Comparison of ENCODE assay signal across 5 cellular contexts in the genomic region with DNA sequence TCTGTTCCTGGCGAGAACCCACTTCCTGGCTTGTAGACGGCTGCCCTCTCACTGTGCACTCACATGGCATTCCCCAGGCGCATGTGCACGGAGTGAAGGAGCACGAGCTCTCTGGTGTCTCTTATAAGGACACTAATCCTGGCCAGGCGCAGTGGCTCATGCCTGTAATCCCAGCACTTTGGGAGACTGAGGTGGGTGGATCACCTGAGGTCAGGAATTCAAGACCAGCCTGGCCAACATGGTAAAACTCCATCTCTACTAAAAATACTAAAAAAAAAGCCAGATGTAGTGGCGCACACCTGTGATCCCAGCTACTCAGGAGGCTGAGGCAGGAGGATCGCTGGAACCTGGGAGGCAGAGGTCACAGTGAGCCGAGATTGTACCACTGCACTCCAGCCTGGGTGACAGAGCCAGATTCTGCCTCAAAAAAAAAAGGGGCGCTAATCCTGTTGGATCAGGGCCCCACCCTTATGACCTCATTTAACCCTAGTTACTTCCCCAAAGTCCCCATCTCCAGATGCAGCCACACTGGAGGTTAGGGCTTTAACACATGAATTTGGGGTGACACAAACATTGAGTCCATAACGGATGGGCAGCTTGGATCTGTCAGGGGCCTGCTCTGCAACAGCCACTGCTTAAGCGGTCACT. TPM values are rescaled to one million over a fixed set of nuclear protein-coding genes. Genes with fewer than 3 reads are reported as not detected.
DNase-seq lines count a peak whose midpoint lies in the region; ATAC-seq, FAIRE-seq and TF ChIP-seq lines count a peak whose summit lies in the region.
"Not testable (repeated sequence)": the region's sequence is repeated elsewhere in the genome, so short reads cannot be mapped to it uniquely, and the experiment has no call there.

No MANE protein-coding gene starts in this region.

- H3K4me3 Mint-ChIP-seq in CD8-positive, alpha-beta T cell = not testable (repeated sequence)

- peak overlapping the region; percentile 22 for H3K27ac Mint-ChIP-seq in CD8-positive, alpha-beta T cell

- not testable (repeated sequence) for DNase-seq in CD8-positive, alpha-beta T cell; HepG2 (ENCODE audit: low spot score); testis
- peak in 5 of 7 donors; percentile 33 to 75 (median 65) for DNase-seq in adrenal gland

- TF ChIP-seq POLR2A in adrenal gland (IDR thresholded peaks at IDR 0.05); HepG2 (IDR thresholded peaks at IDR 0.05; ENCODE audit: insufficient read depth in 1 of 2, low read depth in 2 of 2, low read length in 2 of 2); testis (IDR thresholded peaks at IDR 0.05): not testable (repeated sequence)

- not testable (repeated sequence) for TF ChIP-seq CTCF in CD8-positive, alpha-beta T cell (IDR thresholded peaks at IDR 0.05); HEK293 (tag by site-specific recombination; IDR thresholded peaks at IDR 0.05); adrenal gland (IDR thresholded peaks at IDR 0.05); HepG2 (CRISPR knock-in tag; IDR thresholded peaks at IDR 0.05); testis (IDR thresholded peaks at IDR 0.05)

- not testable (repeated sequence) for H3K79me2 ChIP-seq in HepG2 (ENCODE audit: insufficient read depth, low read length)

- not testable (repeated sequence) for H3K9me3 ChIP-seq in CD8-positive, alpha-beta T cell (ENCODE audit: low read length); HEK293 (ENCODE audit: control insufficient read depth, insufficient read depth, low read depth, low read length); adrenal gland (replicated peaks in 1 of 3); HepG2 (ENCODE audit: low read length); testis

- POLR2A ChIA-PET in CD8-positive, alpha-beta T cell (lab: Charles Lee) = interaction anchor here (1.3 kb wide), 2 partner anchors 14 to 15 kb away, joined by 3 read pairs; a partner anchor contains a TSS
- POLR2A ChIA-PET in HEK293 (lab: Yijun Ruan, JAX); HepG2 (lab: Yijun Ruan, JAX): not testable (repeated sequence)

- H3K27me3 ChIP-seq in CD8-positive, alpha-beta T cell (ENCODE audit: insufficient read depth, low read length); adrenal gland; HepG2 (ENCODE audit: control insufficient read depth in 1 of 2, insufficient read depth in 2 of 2, low read length in 2 of 2); testis: not testable (repeated sequence)

- not testable (repeated sequence) for H3K4me3 ChIP-seq in CD8-positive, alpha-beta T cell (ENCODE audit: low read depth, low read length); HEK293 (ENCODE audit: low read depth, low read length); adrenal gland; HepG2 (replicated peaks in 1 of 3; ENCODE audit: insufficient read depth in 1 of 3, low read depth in 2 of 3, low read length in 3 of 3); testis

- H3K4me2 ChIP-seq in HepG2 (ENCODE audit: low read depth, low read length) = not testable (repeated sequence)

- CTCF ChIA-PET in CD8-positive, alpha-beta T cell (lab: Charles Lee); HepG2 (lab: Yijun Ruan, JAX; ENCODE audit: low intra/inter-chr PET ratio, low total read pairs): not testable (repeated sequence)
- CTCF ChIA-PET in HEK293 (lab: Yijun Ruan, JAX) = interaction anchor here (0.6 kb wide), 1 partner anchor 157 kb away, joined by 5 read pairs; no protein-coding TSS in a partner anchor

- not testable (repeated sequence) for H4K20me1 ChIP-seq in HepG2 (ENCODE audit: insufficient read depth, low read length)

- H3K36me3 Mint-ChIP-seq in CD8-positive, alpha-beta T cell = peaks cover 91% of the 10 kb centered on the region

- H2AFZ ChIP-seq in HepG2 (ENCODE audit: low read length) = not testable (repeated sequence)

- in situ Hi-C loops in HepG2 (cut with HindIII; ENCODE audit: extremely low pct_ligation_motif_present, low pct_unique_long_range_greater_than_20kb) = not testable (repeated sequence)

- 73 to 82% (median 77%) methylated on average over 11 to 12 of the region's 12 CpGs for WGBS in adrenal gland, 4 donors
- WGBS in HepG2 (ENCODE audit: low lambda C conversion rate) = 99% methylated on average over 10 of the region's 12 CpGs
- 71 to 77% methylated on average over 12 of the region's 12 CpGs for WGBS in testis, 2 donors

- H3K27ac ChIP-seq in CD8-positive, alpha-beta T cell (ENCODE audit: low read depth, low read length); HEK293 (ENCODE audit: extremely low read depth, low read depth, low read length); HepG2 (ENCODE audit: extremely low read length, insufficient read depth, low read length): not testable (repeated sequence)
- H3K27ac ChIP-seq in adrenal gland = peak overlapping the region; percentile 57 to 87 (median 78)
- H3K27ac ChIP-seq in testis = peak overlapping the region; percentile 75 to 76

- peaks cover 32% of the 10 kb centered on the region for H3K4me1 Mint-ChIP-seq in CD8-positive, alpha-beta T cell (ENCODE audit: low read depth)

- not testable (repeated sequence) for ATAC-seq in CD8-positive, alpha-beta T cell; HepG2

- H3K36me3 ChIP-seq in CD8-positive, alpha-beta T cell (ENCODE audit: insufficient read depth, low read length) = peaks cover 58% of the 10 kb centered on the region
- H3K36me3 ChIP-seq in HEK293 (ENCODE audit: control insufficient read depth in 2 of 2, insufficient read depth in 1 of 2, low read length in 2 of 2) (peaks cover 36 to 99% of the 10 kb centered on the region in 2 experiments), adrenal gland (replicated peaks in 1 of 2) (peaks cover 0 to 53% of the 10 kb centered on the region in 2 donors), HepG2 (replicated peaks in 1 of 2; ENCODE audit: control insufficient read depth in 1 of 2, insufficient read depth in 2 of 2, low read length in 2 of 2) (peaks cover 21 to 60% of the 10 kb centered on the region in 2 experiments; a peak in 4 of 5 replicates)
- not testable (repeated sequence) for H3K36me3 ChIP-seq in testis (ENCODE audit: low read depth, missing control alignments)

- H3K27me3 Mint-ChIP-seq in CD8-positive, alpha-beta T cell (ENCODE audit: low read depth) = not testable (repeated sequence)

- intact Hi-C loops in CD8-positive, alpha-beta T cell (cut with DNase I, micrococcal nuclease); adrenal gland (cut with DNase I); HepG2 (cut with micrococcal nuclease; ENCODE audit: unreplicated experiment); testis (cut with DNase I; ENCODE audit: low total_unique reads): not testable (repeated sequence)

- peaks cover 14% of the 10 kb centered on the region for H3K4me1 ChIP-seq in CD8-positive, alpha-beta T cell (ENCODE audit: insufficient read depth, low read length)
- H3K4me1 ChIP-seq in HEK293 (ENCODE audit: control insufficient read depth, insufficient read depth, low read length); HepG2 (ENCODE audit: insufficient read depth, low read length): not testable (repeated sequence)
- H3K4me1 ChIP-seq in adrenal gland (replicated peaks in 1 of 2) (peaks cover 20 to 28% of the 10 kb centered on the region in 2 donors), testis (peaks cover 63% of the 10 kb centered on the region)

- not testable (repeated sequence) for H3K9ac ChIP-seq in HepG2 (ENCODE audit: insufficient read depth, low read depth, low read length)

- not testable (repeated sequence) for H3K9me3 Mint-ChIP-seq in CD8-positive, alpha-beta T cell

- not testable (repeated sequence) for TF ChIP-seq RAD21 in HepG2 (CRISPR knock-in tag; IDR thresholded peaks at IDR 0.05)

- BruUV-seq in HepG2 (replicated peaks; lab: Mats Ljungman, UMichigan) = not testable (repeated sequence)

- not testable (repeated sequence) for FAIRE-seq in HepG2 (lab: Jason Lieb, UNC)

- not testable (repeated sequence) for TF ChIP-seq EP300 in HepG2 (IDR thresholded peaks at IDR 0.05; ENCODE audit: low read depth in 2 of 2, low read length in 2 of 2); HepG2 (CRISPR knock-in tag; IDR thresholded peaks at IDR 0.05; ENCODE audit: borderline replicate concordance)

RNA-seq across cellular contexts. Expression of a gene that starts 8.6 kb away (rescaled TPM):
- total RNA-seq in CD8-positive, alpha-beta T cell = 10 to 100 TPM; 42.4 to 42.7 TPM
- total RNA-seq in adrenal gland = 100 to 1,000 TPM in 7 of 8 donors, 10 to 100 TPM in 1; 75.5 to 177 (median 120) TPM
- 10 to 100 TPM; 28.5 to 95.2 (median 94.1) TPM for polyA plus RNA-seq in adrenal gland
- 67.3 and 72.0 TPM in 2 replicates for total RNA-seq in HepG2 (2016; rRNA removed; fragmentation: Illumina TruSeq; extraction: Trizol)
- total RNA-seq in HepG2 (2016; cell fraction: cytosol; rRNA removed; fragmentation: Illumina TruSeq; extraction: Trizol; ENCODE audit: low read depth) = 25.2 and 25.3 TPM in 2 replicates
- 65.2 and 75.0 TPM in 2 replicates for total RNA-seq in HepG2 (2016; cell fraction: insoluble cytoplasmic fraction; rRNA removed; fragmentation: Illumina TruSeq; extraction: Trizol)
- total RNA-seq in HepG2 (2016; cell fraction: membrane; rRNA removed; fragmentation: Illumina TruSeq; extraction: Trizol) = 37.0 and 38.0 TPM in 2 replicates
- 27.3 and 31.0 TPM in 2 replicates for total RNA-seq in HepG2 (2016; cell fraction: nucleus; rRNA removed; fragmentation: Illumina TruSeq; extraction: Trizol)
- 31.9 and 43.2 TPM in 2 replicates for polyA plus RNA-seq in HepG2 (2011; rRNA removed)
- 39.4 and 64.9 TPM in 2 replicates for polyA plus RNA-seq in HepG2 (2011; cell fraction: cytosol; rRNA removed)
- 44.7 and 53.7 TPM in 2 replicates for polyA plus RNA-seq in HepG2 (2011; cell fraction: nucleus; rRNA removed)
- polyA plus RNA-seq in HepG2 (2012) = 19.6 and 20.3 TPM in 2 replicates
- polyA plus RNA-seq in HepG2 (2016; cell fraction: cytosol; fragmentation: Illumina TruSeq; extraction: Trizol; ENCODE audit: low read depth) = 20.1 and 20.5 TPM in 2 replicates
- polyA plus RNA-seq in HepG2 (2016; cell fraction: insoluble cytoplasmic fraction; fragmentation: Illumina TruSeq; extraction: Trizol; ENCODE audit: low read depth) = 61.0 and 62.9 TPM in 2 replicates
- polyA plus RNA-seq in HepG2 (2016; cell fraction: membrane; fragmentation: Illumina TruSeq; extraction: Trizol; ENCODE audit: low read depth) = 30.3 TPM in 2 replicates
- polyA plus RNA-seq in HepG2 (2016; cell fraction: nucleus; fragmentation: Illumina TruSeq; extraction: Trizol; ENCODE audit: insufficient read depth, low read depth) = 55.0 and 61.1 TPM in 2 replicates
- polyA minus RNA-seq in HepG2 (2011; rRNA and poly(A)+ RNA removed; ENCODE audit: low replicate concordance) = 15.9 and 27.0 TPM in 2 replicates
- polyA minus RNA-seq in HepG2 (2011; cell fraction: cytosol; rRNA and poly(A)+ RNA removed) = 10.9 and 16.1 TPM in 2 replicates
- polyA minus RNA-seq in HepG2 (2011; cell fraction: nucleus; rRNA and poly(A)+ RNA removed) = 6.3 and 7.9 TPM in 2 replicates
- total RNA-seq in testis = 100 to 1,000 TPM; 228 to 232 TPM
- 209 TPM for polyA plus RNA-seq in testis (ENCODE audit: insufficient read depth, low read depth, low replicate concordance)

RNA-seq across cellular contexts. Expression of a gene that starts 16.0 kb away (rescaled TPM):
- 100 to 1,000 TPM; 161 to 173 TPM for total RNA-seq in CD8-positive, alpha-beta T cell
- total RNA-seq in adrenal gland = 100 to 1,000 TPM; 410 to 722 (median 460) TPM
- polyA plus RNA-seq in adrenal gland = 1,000 to 10,000 TPM in 2 of 3 donors, 100 to 1,000 TPM in 1; 352 to 2,424 (median 1,146) TPM
- 373 and 382 TPM in 2 replicates for total RNA-seq in HepG2 (2016; rRNA removed; fragmentation: Illumina TruSeq; extraction: Trizol)
- 139 and 172 TPM in 2 replicates for total RNA-seq in HepG2 (2016; cell fraction: cytosol; rRNA removed; fragmentation: Illumina TruSeq; extraction: Trizol; ENCODE audit: low read depth)
- 375 and 403 TPM in 2 replicates for total RNA-seq in HepG2 (2016; cell fraction: insoluble cytoplasmic fraction; rRNA removed; fragmentation: Illumina TruSeq; extraction: Trizol)
- total RNA-seq in HepG2 (2016; cell fraction: membrane; rRNA removed; fragmentation: Illumina TruSeq; extraction: Trizol) = 186 and 246 TPM in 2 replicates
- 155 and 174 TPM in 2 replicates for total RNA-seq in HepG2 (2016; cell fraction: nucleus; rRNA removed; fragmentation: Illumina TruSeq; extraction: Trizol)
- polyA plus RNA-seq in HepG2 (2011; rRNA removed) = 427 and 487 TPM in 2 replicates
- 507 and 557 TPM in 2 replicates for polyA plus RNA-seq in HepG2 (2011; cell fraction: cytosol; rRNA removed)
- polyA plus RNA-seq in HepG2 (2011; cell fraction: nucleus; rRNA removed) = 178 and 205 TPM in 2 replicates
- 308 and 326 TPM in 2 replicates for polyA plus RNA-seq in HepG2 (2012)
- 140 and 221 TPM in 2 replicates for polyA plus RNA-seq in HepG2 (2016; cell fraction: cytosol; fragmentation: Illumina TruSeq; extraction: Trizol; ENCODE audit: low read depth)
- polyA plus RNA-seq in HepG2 (2016; cell fraction: insoluble cytoplasmic fraction; fragmentation: Illumina TruSeq; extraction: Trizol; ENCODE audit: low read depth) = 360 and 409 TPM in 2 replicates
- 156 and 243 TPM in 2 replicates for polyA plus RNA-seq in HepG2 (2016; cell fraction: membrane; fragmentation: Illumina TruSeq; extraction: Trizol; ENCODE audit: low read depth)
- 294 and 307 TPM in 2 replicates for polyA plus RNA-seq in HepG2 (2016; cell fraction: nucleus; fragmentation: Illumina TruSeq; extraction: Trizol; ENCODE audit: insufficient read depth, low read depth)
- 47.1 and 96.5 TPM in 2 replicates for polyA minus RNA-seq in HepG2 (2011; rRNA and poly(A)+ RNA removed; ENCODE audit: low replicate concordance)
- 33.3 and 39.4 TPM in 2 replicates for polyA minus RNA-seq in HepG2 (2011; cell fraction: cytosol; rRNA and poly(A)+ RNA removed)
- polyA minus RNA-seq in HepG2 (2011; cell fraction: nucleus; rRNA and poly(A)+ RNA removed) = 21.3 and 28.2 TPM in 2 replicates
- total RNA-seq in testis = 100 to 1,000 TPM; 418 to 540 TPM
- polyA plus RNA-seq in testis (ENCODE audit: insufficient read depth, low read depth, low replicate concordance) = 491 TPM

RNA-seq across cellular contexts. Expression of a gene that starts 24.9 kb away (rescaled TPM):
- total RNA-seq in CD8-positive, alpha-beta T cell = 10 to 100 TPM; 38.9 to 41.3 TPM
- total RNA-seq in adrenal gland = 10 to 100 TPM; 12.4 to 23.7 (median 20.7) TPM
- 10 to 100 TPM in 2 of 3 donors, 1 to 10 TPM in 1; 6.6 to 31.7 (median 30.6) TPM for polyA plus RNA-seq in adrenal gland
- total RNA-seq in HepG2 (2016; rRNA removed; fragmentation: Illumina TruSeq; extraction: Trizol) = 19.0 and 20.4 TPM in 2 replicates
- 6.1 and 6.2 TPM in 2 replicates for total RNA-seq in HepG2 (2016; cell fraction: cytosol; rRNA removed; fragmentation: Illumina TruSeq; extraction: Trizol; ENCODE audit: low read depth)
- total RNA-seq in HepG2 (2016; cell fraction: insoluble cytoplasmic fraction; rRNA removed; fragmentation: Illumina TruSeq; extraction: Trizol) = 15.4 and 21.7 TPM in 2 replicates
- 9.7 and 12.3 TPM in 2 replicates for total RNA-seq in HepG2 (2016; cell fraction: membrane; rRNA removed; fragmentation: Illumina TruSeq; extraction: Trizol)
- 18.7 and 20.1 TPM in 2 replicates for total RNA-seq in HepG2 (2016; cell fraction: nucleus; rRNA removed; fragmentation: Illumina TruSeq; extraction: Trizol)
- polyA plus RNA-seq in HepG2 (2011; rRNA removed) = 23.1 and 30.1 TPM in 2 replicates
- 15.4 and 23.3 TPM in 2 replicates for polyA plus RNA-seq in HepG2 (2011; cell fraction: cytosol; rRNA removed)
- polyA plus RNA-seq in HepG2 (2011; cell fraction: nucleus; rRNA removed) = 56.0 and 59.0 TPM in 2 replicates
- 17.5 and 22.5 TPM in 2 replicates for polyA plus RNA-seq in HepG2 (2012)
- 2.6 and 3.8 TPM in 2 replicates for polyA plus RNA-seq in HepG2 (2016; cell fraction: cytosol; fragmentation: Illumina TruSeq; extraction: Trizol; ENCODE audit: low read depth)
- polyA plus RNA-seq in HepG2 (2016; cell fraction: insoluble cytoplasmic fraction; fragmentation: Illumina TruSeq; extraction: Trizol; ENCODE audit: low read depth) = 21.5 and 27.0 TPM in 2 replicates
- 7.6 and 8.6 TPM in 2 replicates for polyA plus RNA-seq in HepG2 (2016; cell fraction: membrane; fragmentation: Illumina TruSeq; extraction: Trizol; ENCODE audit: low read depth)
- 35.6 and 40.1 TPM in 2 replicates for polyA plus RNA-seq in HepG2 (2016; cell fraction: nucleus; fragmentation: Illumina TruSeq; extraction: Trizol; ENCODE audit: insufficient read depth, low read depth)
- polyA minus RNA-seq in HepG2 (2011; rRNA and poly(A)+ RNA removed; ENCODE audit: low replicate concordance) = 9.7 and 38.5 TPM in 2 replicates
- 10.0 and 11.3 TPM in 2 replicates for polyA minus RNA-seq in HepG2 (2011; cell fraction: cytosol; rRNA and poly(A)+ RNA removed)
- polyA minus RNA-seq in HepG2 (2011; cell fraction: nucleus; rRNA and poly(A)+ RNA removed) = 25.1 and 28.3 TPM in 2 replicates
- 10 to 100 TPM; 38.7 to 42.6 TPM for total RNA-seq in testis
- 24.7 TPM for polyA plus RNA-seq in testis (ENCODE audit: insufficient read depth, low read depth, low replicate concordance)
